In the genomic region with DNA sequence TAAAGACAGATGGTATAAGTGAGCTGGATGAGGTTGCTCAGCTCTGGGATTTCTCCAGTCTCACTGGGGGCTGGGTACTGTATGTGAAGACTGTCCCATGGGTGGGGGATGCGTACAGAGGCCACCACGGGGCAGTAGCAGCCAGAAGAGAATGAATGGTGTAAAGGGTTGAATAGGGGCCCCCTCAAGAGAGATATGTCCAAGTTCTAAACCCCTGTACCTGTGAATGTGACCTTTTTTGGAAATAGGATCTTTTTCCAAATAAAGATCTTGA, we compare ENCODE assay signal across 17 cellular contexts. TPM values are rescaled to one million over a fixed set of nuclear protein-coding genes. Genes with fewer than 3 reads are reported as not detected.
"Had no signal": no experiment of that assay in that cellular context is flagged by ENCODE, and none has a peak within 500 bp of the region (broad histone marks: within the 10 kb centered on the region; RNA-seq: fewer than 3 reads in every experiment).

No MANE protein-coding gene starts in this region.

- H3K4me3 Mint-ChIP-seq: activated CD8-positive, alpha-beta T cell treated with anti-CD3 and anti-CD28 coated beads, Interleukin-2, amount 10 ng/mL, durations not matched to agents 7 days and 5 days; activated naive CD4-positive, alpha-beta T cell treated with anti-CD3 and anti-CD28 coated beads, Interleukin-2, amount 10 ng/mL, durations not matched to agents 7 days and 5 days; activated T-cell treated with anti-CD3 and anti-CD28 coated beads, Interleukin-2, amount 50 U/mL, for 24 hours; naive B cell; stimulated activated effector memory CD8-positive, alpha-beta T cell treated with anti-CD3 and anti-CD28 coated beads, Interleukin-12 subunit alpha, Interleukin-12 subunit beta, amount 100 ng/mL, for 72 hours; stimulated activated naive CD8-positive, alpha-beta T cell treated with anti-CD3 and anti-CD28 coated beads, Interleukin-15, amount 100 ng/mL, for 72 hours had no signal

- H3K36me3 Mint-ChIP-seq: activated naive CD4-positive, alpha-beta T cell treated with anti-CD3 and anti-CD28 coated beads, Interleukin-2, amount 10 ng/mL, durations not matched to agents 7 days and 5 days; naive B cell; stimulated activated effector memory CD8-positive, alpha-beta T cell treated with anti-CD3 and anti-CD28 coated beads, Interleukin-12 subunit alpha, Interleukin-12 subunit beta, amount 100 ng/mL, for 72 hours had no signal

- ATAC-seq: activated CD8-positive, alpha-beta T cell treated with anti-CD3 and anti-CD28 coated beads, Interleukin-2, amount 10 ng/mL, durations not matched to agents 7 days and 5 days; left lobe of liver; lower lobe of right lung; stimulated activated effector memory CD8-positive, alpha-beta T cell treated with anti-CD3 and anti-CD28 coated beads, Interleukin-12 subunit alpha, Interleukin-12 subunit beta, amount 100 ng/mL, for 72 hours; stimulated activated naive CD8-positive, alpha-beta T cell treated with anti-CD3 and anti-CD28 coated beads, Interleukin-15, amount 100 ng/mL, for 72 hours had no signal

- DNase-seq: activated CD4-positive, alpha-beta T cell treated with anti-CD3 and anti-CD28 coated beads, Interleukin-2, amount 50 U/mL, for 1 hour; activated CD4-positive, CD25-positive, alpha-beta regulatory T cell treated with anti-CD3 and anti-CD28 coated beads, Interleukin-2, amount 50 U/mL, for 72 hours; activated CD8-positive, alpha-beta memory T cell treated with anti-CD3 and anti-CD28 coated beads, Interleukin-2, amount 50 U/mL, for 4 hours; activated CD8-positive, alpha-beta T cell treated with anti-CD3 and anti-CD28 coated beads, Interleukin-2, amount 10 ng/mL, durations not matched to agents 7 days and 5 days; activated naive CD4-positive, alpha-beta T cell treated with anti-CD3 and anti-CD28 coated beads, Interleukin-2, amount 10 ng/mL, durations not matched to agents 7 days and 5 days; activated T-cell treated with anti-CD3 and anti-CD28 coated beads, Interleukin-2, amount 50 U/mL, for 24 hours; foreskin fibroblast; lower lobe of right lung; mesendoderm; mucosa of descending colon; naive B cell; stimulated activated CD4-positive, alpha-beta T cell treated with anti-CD3 and anti-CD28 coated beads, Interleukin-12 subunit alpha, Interleukin-12 subunit beta, amount 100 ng/mL, for 4 hours; stimulated activated naive CD8-positive, alpha-beta T cell treated with anti-CD3 and anti-CD28 coated beads, Interleukin-15, amount 100 ng/mL, for 72 hours; T-helper 2 cell had no signal

- H3K9me3 Mint-ChIP-seq: activated naive CD4-positive, alpha-beta T cell treated with anti-CD3 and anti-CD28 coated beads, Interleukin-2, amount 10 ng/mL, durations not matched to agents 7 days and 5 days; activated T-cell treated with anti-CD3 and anti-CD28 coated beads, Interleukin-2, amount 50 U/mL, for 24 hours; stimulated activated effector memory CD8-positive, alpha-beta T cell treated with anti-CD3 and anti-CD28 coated beads, Interleukin-12 subunit alpha, Interleukin-12 subunit beta, amount 100 ng/mL, for 72 hours; stimulated activated naive CD8-positive, alpha-beta T cell treated with anti-CD3 and anti-CD28 coated beads, Interleukin-15, amount 100 ng/mL, for 72 hours had no signal

- H3K27me3 Mint-ChIP-seq: activated T-cell treated with anti-CD3 and anti-CD28 coated beads, Interleukin-2, amount 50 U/mL, for 24 hours had no signal

- H3K4me1 Mint-ChIP-seq: activated naive CD4-positive, alpha-beta T cell treated with anti-CD3 and anti-CD28 coated beads, Interleukin-2, amount 10 ng/mL, durations not matched to agents 7 days and 5 days; stimulated activated naive CD8-positive, alpha-beta T cell treated with anti-CD3 and anti-CD28 coated beads, Interleukin-15, amount 100 ng/mL, for 72 hours had no signal

- H3K27ac Mint-ChIP-seq: activated CD8-positive, alpha-beta T cell treated with anti-CD3 and anti-CD28 coated beads, Interleukin-2, amount 10 ng/mL, durations not matched to agents 7 days and 5 days; activated naive CD4-positive, alpha-beta T cell treated with anti-CD3 and anti-CD28 coated beads, Interleukin-2, amount 10 ng/mL, durations not matched to agents 7 days and 5 days; activated T-cell treated with anti-CD3 and anti-CD28 coated beads, Interleukin-2, amount 50 U/mL, for 24 hours; stimulated activated effector memory CD8-positive, alpha-beta T cell treated with anti-CD3 and anti-CD28 coated beads, Interleukin-12 subunit alpha, Interleukin-12 subunit beta, amount 100 ng/mL, for 72 hours; stimulated activated naive CD8-positive, alpha-beta T cell treated with anti-CD3 and anti-CD28 coated beads, Interleukin-15, amount 100 ng/mL, for 72 hours had no signal

RNA-seq across cellular contexts. Expression of gene FAIM2, which starts 38.9 kb away (rescaled TPM):
- total RNA-seq: epithelial cell of proximal tubule, left lobe of liver had no signal
